ENCODE assay signal across 8 cellular contexts in genomic region chr1:3857791-3858129, GRCh38. TPM values are rescaled to one million over a fixed set of nuclear protein-coding genes. Genes with fewer than 3 reads are reported as not detected.
A peak's percentile ranks its signal among the peaks of the same experiment; 100 is the strongest.
DNase-seq lines count a peak whose midpoint lies in the region; ATAC-seq and TF ChIP-seq lines count a peak whose summit lies in the region.

No MANE protein-coding gene starts in this region.

- H2AFZ ChIP-seq in MM.1S (ENCODE audit: low read length), result peak overlapping the region; percentile 80

- no peak for TF ChIP-seq POLR2A in GM18505 (IDR thresholded peaks at IDR 0.05; ENCODE audit: borderline replicate concordance, extremely low read depth, insufficient read depth, insufficient read length)

- peak overlapping the region; percentile 61; the same call in 1 of the 2 replicates for H3K9ac ChIP-seq in MM.1S (ENCODE audit: low read length)

- H3K9me3 Mint-ChIP-seq in CD14-positive monocyte (no peaks in the 10 kb centered on the region), nephron (no peaks in the 10 kb centered on the region)

- H3K36me3 ChIP-seq in MM.1S (replicated peaks; ENCODE audit: insufficient read depth, low read length), result no peaks in the 10 kb centered on the region

- H3K4me1 Mint-ChIP-seq in CD14-positive monocyte, result peaks cover 38% of the 10 kb centered on the region
- H3K4me1 Mint-ChIP-seq in nephron, result peaks cover 10% of the 10 kb centered on the region

- no peaks in the 10 kb centered on the region for H3K27me3 ChIP-seq in MM.1S (replicated peaks; ENCODE audit: insufficient read depth, low read length)

- no peaks in the 10 kb centered on the region for H3K9me3 ChIP-seq in MM.1S (replicated peaks; ENCODE audit: insufficient read depth, low read length)

- TF ChIP-seq CTCF in CD14-positive monocyte (IDR thresholded peaks at IDR 0.05) (no peak), MM.1S (IDR thresholded peaks at IDR 0.05; ENCODE audit: low read length) (no peak), nephron (IDR thresholded peaks at IDR 0.05; ENCODE audit: unreplicated experiment in 3 of 3) (no peak)

- peak overlapping the region; percentile 96 for H3K4me2 ChIP-seq in MM.1S (ENCODE audit: low read depth, low read length)

- peaks cover 5% of the 10 kb centered on the region; the same call in 1 of the 2 replicates for H3F3A ChIP-seq in MM.1S (ENCODE audit: insufficient read depth, low read length)

- intact Hi-C loops in CD14-positive monocyte (cut with micrococcal nuclease), result loop anchor here (2.0 to 5.0 kb wide), 2 partner anchors 40 to 43 kb away; partner anchors contain the start of gene C1orf174 (in 1 of the 2)

- H3K36me3 Mint-ChIP-seq in CD14-positive monocyte, result peaks cover 4 to 6% of the 10 kb centered on the region in 2 donors
- peaks cover 12% of the 10 kb centered on the region for H3K36me3 Mint-ChIP-seq in nephron (ENCODE audit: low read depth)

- no peaks in the 10 kb centered on the region for H4K20me1 ChIP-seq in MM.1S (ENCODE audit: insufficient read depth, low read length)

- H3K27ac Mint-ChIP-seq in CD14-positive monocyte (no peak overlapping the region), nephron (no peak overlapping the region)

- peak overlapping the region; percentile 98 for H3K4me3 Mint-ChIP-seq in CD14-positive monocyte
- peak overlapping the region; percentile 96 to 99 (median 97) for H3K4me3 Mint-ChIP-seq in nephron

- ATAC-seq in GM18505 (IDR thresholded peaks at IDR 0.05; ENCODE audit: unreplicated experiment), result no peak

- H3K79me2 ChIP-seq in MM.1S (ENCODE audit: low read length), result peaks cover 51% of the 10 kb centered on the region

- H3K9me2 ChIP-seq in MM.1S (replicated peaks; ENCODE audit: insufficient read depth, low read length), result no peaks in the 10 kb centered on the region

- peak overlapping the region; percentile 80 for H3K4me3 ChIP-seq in MM.1S (ENCODE audit: low read length)

- H3K27me3 Mint-ChIP-seq in CD14-positive monocyte (ENCODE audit: low read depth in 3 of 3) (peaks cover 1 to 8% (median 6%) of the 10 kb centered on the region in 3 donors), nephron (ENCODE audit: low read depth) (no peaks in the 10 kb centered on the region)

- peaks cover 7% of the 10 kb centered on the region; the same call in 1 of the 2 replicates for H3K4me1 ChIP-seq in MM.1S (ENCODE audit: low read length)

- peak overlapping the region; percentile 50; the same call in 1 of the 2 replicates for H3K27ac ChIP-seq in MM.1S (ENCODE audit: low read length)

- no peak for DNase-seq in CD14-positive monocyte (ENCODE audit: low spot score)
- DNase-seq in MM.1S, result no peak
- DNase-seq in effector CD8-positive, alpha-beta T cell (lab: John Stamatoyannopoulos, UW), result peak; percentile 29
- DNase-seq in pons (ENCODE audit: low spot score), result no peak
- no peak for DNase-seq in stimulated activated CD4-positive, alpha-beta T cell treated with anti-CD3 and anti-CD28 coated beads, Interleukin-12 subunit alpha, Interleukin-12 subunit beta, amount 100 ng/mL, for 4 hours
- DNase-seq in iPS-NIHi7 (ENCODE audit: extremely low spot score), result no peak

RNA-seq across cellular contexts. Expression of gene DFFB, which starts 0.5 kb away (rescaled TPM):
- polyA plus RNA-seq in CD14-positive monocyte, result 1 to 10 TPM; 5.9 to 6.6 TPM

RNA-seq across cellular contexts. Expression of gene CEP104, which starts 0.7 kb away (rescaled TPM):
- 10 to 100 TPM in 1 of 2 donors, 1 to 10 TPM in 1; 8.3 to 13.0 TPM for polyA plus RNA-seq in CD14-positive monocyte

RNA-seq across cellular contexts. Expression of gene C1orf174, which starts 42.3 kb away (rescaled TPM):
- polyA plus RNA-seq in CD14-positive monocyte, result 10 to 100 TPM; 19.1 to 21.3 TPM
